ENCODE assay signal across 11 cellular contexts in genomic region chr1:23904748-23905357, GRCh38. TPM values are rescaled to one million over a fixed set of nuclear protein-coding genes. Genes with fewer than 3 reads are reported as not detected.
A peak's percentile ranks its signal among the peaks of the same experiment; 100 is the strongest.
DNase-seq lines count a peak whose midpoint lies in the region; ATAC-seq, FAIRE-seq and TF ChIP-seq lines count a peak whose summit lies in the region.
"Had no signal": no experiment of that assay in that cellular context is flagged by ENCODE, and none has a peak within 500 bp of the region (broad histone marks: within the 10 kb centered on the region; RNA-seq: fewer than 3 reads in every experiment).

No MANE protein-coding gene starts in this region.

- DNase-seq in GM12891 (ENCODE audit: insufficient read length, low spot score) (no peak), MV-4-11 (lab: John Stamatoyannopoulos, UW) (peak; percentile 45), epithelial cell of prostate (ENCODE audit: low read depth, low spot score) (peak; percentile 36), DMS53 (lab: John Stamatoyannopoulos, UW) (no peak), amniotic stem cell (lab: John Stamatoyannopoulos, UW) (no peak)
- DNase-seq: SHP77 treated with DMSO at 0.1 percent for 48 hours had no signal

- FAIRE-seq in GM12891 (lab: Jason Lieb, UNC): peak; percentile 89

- 0 out of 2 replicates have a peak, but pooled peaks have one; percentile 17 for TF ChIP-seq POLR2A in GM12891 (IDR thresholded peaks at IDR 0.05; ENCODE audit: low read depth, low read length)

- no peak overlapping the region for H3K27ac ChIP-seq in epithelial cell of prostate
- H3K27ac ChIP-seq: thoracic aorta had no signal

- peak; percentile 33 for ATAC-seq in GM21619 (IDR thresholded peaks at IDR 0.05; ENCODE audit: unreplicated experiment)
- no peak for ATAC-seq in GM18520 (IDR thresholded peaks at IDR 0.05; ENCODE audit: unreplicated experiment)
- ATAC-seq in HG03520 (IDR thresholded peaks at IDR 0.05; ENCODE audit: unreplicated experiment): no peak
- ATAC-seq: left lobe of liver had no signal

TF ChIP-seq in GM12891, 5 proteins besides CTCF, POLR2A, EP300 and RAD21:
- TF ChIP-seq SPI1 (IDR thresholded peaks at IDR 0.05; ENCODE audit: low read depth, low read length) (no peak), PAX5 (IDR thresholded peaks at IDR 0.05; ENCODE audit: insufficient read depth, low read length, severe bottlenecking) (no peak), TAF1 (IDR thresholded peaks at IDR 0.05; ENCODE audit: low read depth, low read length) (no peak), POU2F2 (IDR thresholded peaks at IDR 0.05; ENCODE audit: low read depth, low read length) (no peak)

RNA-seq across cellular contexts. Expression of gene CNR2, which starts 8.3 kb away (rescaled TPM):
- polyA plus RNA-seq in GM12891 (2012; ENCODE audit: low read depth, missing spikeins): 3.7 TPM

RNA-seq across cellular contexts. Expression of gene FUCA1, which starts 36.8 kb away (rescaled TPM):
- polyA plus RNA-seq in GM12891 (2012; ENCODE audit: low read depth, missing spikeins): 36.4 TPM

RNA-seq across cellular contexts. Expression of gene PNRC2, which starts 54.8 kb away (rescaled TPM):
- polyA plus RNA-seq in GM12891 (2012; ENCODE audit: low read depth, missing spikeins): 101 TPM

Comparison
In these comparisons a context has a peak if more than half of its experiments do, and no peak if none do; other contexts are left out.
1. DNase-seq: peak in MV-4-11 (single experiment) and epithelial cell of prostate (single experiment); none in GM12891 (single experiment), DMS53 (single experiment) and amniotic stem cell (single experiment).